ENCODE assay signal across 24 cellular contexts in genomic region chr3:173622156-173622555, GRCh38.
DNase-seq lines count a peak whose midpoint lies in the region; ATAC-seq and TF ChIP-seq lines count a peak whose summit lies in the region.
"Had no signal": no experiment of that assay in that cellular context is flagged by ENCODE, and none has a peak within 500 bp of the region (broad histone marks: within the 10 kb centered on the region; RNA-seq: fewer than 3 reads in every experiment).

No MANE protein-coding gene starts in this region.

- H3K27me3 ChIP-seq in tibial artery, result no peaks in the 10 kb centered on the region
- H3K27me3 ChIP-seq: ascending aorta, thyroid gland had no signal

- CTCF ChIA-PET in AG04449 (lab: Yijun Ruan, JAX), result interaction anchor here (1.2 kb wide), 1 partner anchor 10 kb away, joined by 3 read pairs; no protein-coding TSS in a partner anchor

- POLR2A ChIA-PET in AG04449 (lab: Yijun Ruan, JAX), result no interaction called here

- no peak overlapping the region for H3K9ac ChIP-seq in SK-N-MC (ENCODE audit: insufficient read length)

- intact Hi-C loops in tibial artery (cut with DNase I; ENCODE audit: low total_unique reads), result no loop called here

- no peak for ATAC-seq in GM19452 (IDR thresholded peaks at IDR 0.05; ENCODE audit: unreplicated experiment)
- ATAC-seq: activated CD8-positive, alpha-beta memory T cell treated with anti-CD3 and anti-CD28 coated beads, Interleukin-2, amount 10 ng/mL, durations not matched to agents 7 days and 5 days; activated naive CD4-positive, alpha-beta T cell treated with anti-CD3 and anti-CD28 coated beads, Interleukin-2, amount 50 U/mL, for 72 hours; effector memory CD8-positive, alpha-beta T cell; esophagus mucosa; stimulated activated naive B cell treated with anti-CD40 and anti-IgM and Interleukin-4, amounts not matched to agents 10 μg/mL and 1 μg/mL and 100 μg/mL, for 72 hours had no signal

- H3K9me3 ChIP-seq in SK-N-MC (ENCODE audit: low read depth, low read length) (no peaks in the 10 kb centered on the region), tibial artery (no peaks in the 10 kb centered on the region)
- H3K9me3 ChIP-seq: ascending aorta, HAP-1, thyroid gland had no signal

- DNase-seq in AG04449 (ENCODE audit: low read depth, low spot score) (peak; percentile 82), GM04503 (ENCODE audit: low read depth) (peak; percentile 59), SK-N-MC (ENCODE audit: low read depth, low spot score) (peak; percentile 30), fibroblast of gingiva (ENCODE audit: low read depth) (peak; percentile 27), tibial artery (no peak), NCI-H2227 (lab: John Stamatoyannopoulos, UW; ENCODE audit: unreplicated experiment) (no peak), NCI-H1417 (lab: John Stamatoyannopoulos, UW) (no peak)
- DNase-seq: activated CD4-positive, alpha-beta T cell treated with anti-CD3 and anti-CD28 coated beads for 48 hours; activated CD8-positive, alpha-beta memory T cell treated with anti-CD3 and anti-CD28 coated beads, Interleukin-2, amount 10 ng/mL, durations not matched to agents 7 days and 5 days; effector memory CD8-positive, alpha-beta T cell; NCI-H1092; NCI-H1930; NCI-H345; small intestine; stimulated activated CD4-positive, alpha-beta T cell treated with anti-CD3 and anti-CD28 coated beads, Interleukin-2, amount 100 ng/mL, for 24 hours; stimulated activated naive B cell treated with anti-CD40 and anti-IgM and Interleukin-4, amounts not matched to agents 10 μg/mL and 1 μg/mL and 100 μg/mL, for 72 hours; thyroid gland had no signal

- H3K27ac ChIP-seq in SK-N-MC (peak overlapping the region; percentile 84), tibial artery (no peak overlapping the region)
- H3K27ac ChIP-seq: 22Rv1, ascending aorta, C4-2B, thyroid gland had no signal

- H3K4me3 ChIP-seq in AG04449 (ENCODE audit: low read depth, low read length) (no peak overlapping the region), SK-N-MC (peak overlapping the region; percentile 54), tibial artery (no peak overlapping the region)
- H3K4me3 ChIP-seq: ascending aorta, HAP-1, thyroid gland had no signal

- TF ChIP-seq CTCF in AG04449 (IDR thresholded peaks at IDR 0.05; ENCODE audit: insufficient read depth, low read length, missing control alignments), result no peak
- TF ChIP-seq CTCF in tibial artery (IDR thresholded peaks at IDR 0.05), result no peak

- H3K36me3 ChIP-seq in SK-N-MC (ENCODE audit: insufficient read depth, low read length) (no peaks in the 10 kb centered on the region), tibial artery (no peaks in the 10 kb centered on the region)
- H3K36me3 ChIP-seq: ascending aorta, HAP-1, thyroid gland had no signal

- peaks cover 0 to 33% (median 8%) of the 10 kb centered on the region in 4 donors for H3K4me1 ChIP-seq in tibial artery
- H3K4me1 ChIP-seq: ascending aorta had no signal

Comparison
In these comparisons a context has a peak if more than half of its experiments do, and no peak if none do; other contexts are left out.
1. DNase-seq: peak in AG04449 (single experiment), GM04503 (single experiment), SK-N-MC (single experiment) and fibroblast of gingiva (single experiment); none in tibial artery (0 of 2), NCI-H2227 (single experiment) and NCI-H1417 (0 of 3).